In genomic region chr5:116573279-116573616, GRCh38 we compare ENCODE assay signal across 8 cellular contexts. TPM values are rescaled to one million over a fixed set of nuclear protein-coding genes. Genes with fewer than 3 reads are reported as not detected.
DNase-seq lines count a peak whose midpoint lies in the region; ATAC-seq and TF ChIP-seq lines count a peak whose summit lies in the region.

No MANE protein-coding gene starts in this region.

- POLR2A ChIA-PET in activated CD4-positive, alpha-beta T cell treated with anti-CD3 and anti-CD28 coated beads, Interleukin-2, amount 10 ng/mL, durations not matched to agents 7 days and 5 days (lab: Charles Lee) = no interaction called here
- POLR2A ChIA-PET in activated CD8-positive, alpha-beta T cell treated with anti-CD3 and anti-CD28 coated beads, Interleukin-2, amount 10 ng/mL, durations not matched to agents 7 days and 5 days (lab: Charles Lee) = no interaction called here

- H3K4me1 ChIP-seq in right atrium auricular region = peaks cover 0 to 41% of the 10 kb centered on the region in 2 donors

- CTCF ChIA-PET in activated CD4-positive, alpha-beta T cell treated with anti-CD3 and anti-CD28 coated beads, Interleukin-2, amount 10 ng/mL, durations not matched to agents 7 days and 5 days (lab: Charles Lee) = no interaction called here
- CTCF ChIA-PET in activated CD8-positive, alpha-beta T cell treated with anti-CD3 and anti-CD28 coated beads, Interleukin-2, amount 10 ng/mL, durations not matched to agents 7 days and 5 days (lab: Charles Lee) = no interaction called here

- no peak for DNase-seq in activated CD4-positive, alpha-beta T cell treated with anti-CD3 and anti-CD28 coated beads, Interleukin-2, amount 10 ng/mL, durations not matched to agents 7 days and 5 days
- DNase-seq in activated CD4-positive, alpha-beta T cell treated with anti-CD3 and anti-CD28 coated beads for 1 hour = no peak
- DNase-seq in activated CD8-positive, alpha-beta T cell treated with anti-CD3 and anti-CD28 coated beads, Interleukin-2, amount 10 ng/mL, durations not matched to agents 7 days and 5 days = no peak
- DNase-seq in right atrium auricular region (ENCODE audit: low spot score) (no peak), retina (peak; percentile 90), AG08395 (ENCODE audit: low spot score) (no peak)
- no peak for DNase-seq in stimulated activated CD4-positive, alpha-beta T cell treated with anti-CD3 and anti-CD28 coated beads, Interleukin-4, amount 100 ng/mL, for 4 hours

- peaks cover 3% of the 10 kb centered on the region for H3K36me3 Mint-ChIP-seq in activated CD4-positive, alpha-beta T cell treated with anti-CD3 and anti-CD28 coated beads, Interleukin-2, amount 10 ng/mL, durations not matched to agents 7 days and 5 days (ENCODE audit: low read depth)
- H3K36me3 Mint-ChIP-seq in activated CD8-positive, alpha-beta T cell treated with anti-CD3 and anti-CD28 coated beads, Interleukin-2, amount 10 ng/mL, durations not matched to agents 7 days and 5 days (ENCODE audit: low read depth) = peaks cover 1% of the 10 kb centered on the region

- H3K4me1 Mint-ChIP-seq in activated CD4-positive, alpha-beta T cell treated with anti-CD3 and anti-CD28 coated beads, Interleukin-2, amount 10 ng/mL, durations not matched to agents 7 days and 5 days = peaks cover 30% of the 10 kb centered on the region
- H3K4me1 Mint-ChIP-seq in activated CD8-positive, alpha-beta T cell treated with anti-CD3 and anti-CD28 coated beads, Interleukin-2, amount 10 ng/mL, durations not matched to agents 7 days and 5 days (ENCODE audit: low read depth) = peaks cover 31% of the 10 kb centered on the region

- no peaks in the 10 kb centered on the region for H3K9me3 Mint-ChIP-seq in activated CD4-positive, alpha-beta T cell treated with anti-CD3 and anti-CD28 coated beads, Interleukin-2, amount 10 ng/mL, durations not matched to agents 7 days and 5 days
- no peaks in the 10 kb centered on the region for H3K9me3 Mint-ChIP-seq in activated CD8-positive, alpha-beta T cell treated with anti-CD3 and anti-CD28 coated beads, Interleukin-2, amount 10 ng/mL, durations not matched to agents 7 days and 5 days (ENCODE audit: insufficient read depth)

- no peak for ATAC-seq in activated CD8-positive, alpha-beta T cell treated with anti-CD3 and anti-CD28 coated beads, Interleukin-2, amount 10 ng/mL, durations not matched to agents 7 days and 5 days
- ATAC-seq in HG03039 (IDR thresholded peaks at IDR 0.05; ENCODE audit: unreplicated experiment) = no peak

- no peak for TF ChIP-seq CTCF in right atrium auricular region (IDR thresholded peaks at IDR 0.05)

- H3K4me3 Mint-ChIP-seq in activated CD4-positive, alpha-beta T cell treated with anti-CD3 and anti-CD28 coated beads, Interleukin-2, amount 10 ng/mL, durations not matched to agents 7 days and 5 days = peak overlapping the region; percentile 27
- peak overlapping the region; percentile 22 for H3K4me3 Mint-ChIP-seq in activated CD8-positive, alpha-beta T cell treated with anti-CD3 and anti-CD28 coated beads, Interleukin-2, amount 10 ng/mL, durations not matched to agents 7 days and 5 days

- H3K27ac Mint-ChIP-seq in activated CD4-positive, alpha-beta T cell treated with anti-CD3 and anti-CD28 coated beads, Interleukin-2, amount 10 ng/mL, durations not matched to agents 7 days and 5 days = no peak overlapping the region
- H3K27ac Mint-ChIP-seq in activated CD8-positive, alpha-beta T cell treated with anti-CD3 and anti-CD28 coated beads, Interleukin-2, amount 10 ng/mL, durations not matched to agents 7 days and 5 days = no peak overlapping the region

- H3K9me3 ChIP-seq in right atrium auricular region = no peaks in the 10 kb centered on the region

- no peaks in the 10 kb centered on the region for H3K27me3 ChIP-seq in right atrium auricular region

- H3K4me3 ChIP-seq in right atrium auricular region = peak overlapping the region; percentile 56 to 74

- peak overlapping the region; percentile 47 to 72 for H3K27ac ChIP-seq in right atrium auricular region

- H3K27me3 Mint-ChIP-seq in activated CD4-positive, alpha-beta T cell treated with anti-CD3 and anti-CD28 coated beads, Interleukin-2, amount 10 ng/mL, durations not matched to agents 7 days and 5 days = peaks cover 90% of the 10 kb centered on the region
- peaks cover 76% of the 10 kb centered on the region for H3K27me3 Mint-ChIP-seq in activated CD8-positive, alpha-beta T cell treated with anti-CD3 and anti-CD28 coated beads, Interleukin-2, amount 10 ng/mL, durations not matched to agents 7 days and 5 days (ENCODE audit: low read depth)

- H3K36me3 ChIP-seq in right atrium auricular region = no peaks in the 10 kb centered on the region

RNA-seq across cellular contexts. Expression of gene SEMA6A, which starts 1.4 kb away (rescaled TPM):
- not detected for total RNA-seq in activated CD4-positive, alpha-beta T cell treated with anti-CD3 and anti-CD28 coated beads, Interleukin-2, amount 10 ng/mL, durations not matched to agents 7 days and 5 days
- total RNA-seq in activated CD8-positive, alpha-beta T cell treated with anti-CD3 and anti-CD28 coated beads, Interleukin-2, amount 10 ng/mL, durations not matched to agents 7 days and 5 days = not detected
- 1 to 10 TPM; 3.9 to 4.4 TPM for total RNA-seq in right atrium auricular region

Comparison
In these comparisons a context has a peak if more than half of its experiments do, and no peak if none do; other contexts are left out.
1. RNA of gene SEMA6A, which starts 1.4 kb away (total RNA-seq): 3.9 to 4.4 TPM in right atrium auricular region; not detected in activated CD4-positive, alpha-beta T cell treated with anti-CD3 and anti-CD28 coated beads, Interleukin-2, amount 10 ng/mL, durations not matched to agents 7 days and 5 days and not detected in activated CD8-positive, alpha-beta T cell treated with anti-CD3 and anti-CD28 coated beads, Interleukin-2, amount 10 ng/mL, durations not matched to agents 7 days and 5 days; every median in the first group is over 4 times any median in the second.